In genomic region chr10:57168703-57169240, GRCh38 we compare ENCODE assay signal across 1 cellular context.
A peak's percentile ranks its signal among the peaks of the same experiment; 100 is the strongest.
TF ChIP-seq lines count a peak whose summit lies in the region.

No MANE protein-coding gene starts in this region.

TF ChIP-seq in HEK293, 187 proteins besides CTCF, POLR2A, EP300 and RAD21 (continued from another document):
- TF ChIP-seq PRDM6 (tag by site-specific recombination; IDR thresholded peaks at IDR 0.05) (peak; percentile 24; the same call in 1 of the 2 replicates), ZNF654 (tag by site-specific recombination; IDR thresholded peaks at IDR 0.05; ENCODE audit: low read depth) (peak; percentile 7; the same call in 1 of the 2 replicates), HIC1 (tag by site-specific recombination; IDR thresholded peaks at IDR 0.05) (peak; percentile 62; the same call in 1 of the 2 replicates), OSR2 (tag by site-specific recombination; IDR thresholded peaks at IDR 0.05) (0 out of 2 replicates have a peak, but pooled peaks have one; percentile 8)
- TF ChIP-seq, protein P1, sequence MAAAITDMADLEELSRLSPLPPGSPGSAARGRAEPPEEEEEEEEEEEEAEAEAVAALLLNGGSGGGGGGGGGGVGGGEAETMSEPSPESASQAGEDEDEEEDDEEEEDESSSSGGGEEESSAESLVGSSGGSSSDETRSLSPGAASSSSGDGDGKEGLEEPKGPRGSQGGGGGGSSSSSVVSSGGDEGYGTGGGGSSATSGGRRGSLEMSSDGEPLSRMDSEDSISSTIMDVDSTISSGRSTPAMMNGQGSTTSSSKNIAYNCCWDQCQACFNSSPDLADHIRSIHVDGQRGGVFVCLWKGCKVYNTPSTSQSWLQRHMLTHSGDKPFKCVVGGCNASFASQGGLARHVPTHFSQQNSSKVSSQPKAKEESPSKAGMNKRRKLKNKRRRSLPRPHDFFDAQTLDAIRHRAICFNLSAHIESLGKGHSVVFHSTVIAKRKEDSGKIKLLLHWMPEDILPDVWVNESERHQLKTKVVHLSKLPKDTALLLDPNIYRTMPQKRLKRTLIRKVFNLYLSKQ (tag by site-specific recombination; IDR thresholded peaks at IDR 0.05; ENCODE audit: borderline replicate concordance), result no peak
TF ChIP-seq in HEK293: peak in this region for 8.
